Comparison of ENCODE assay signal across 15 cellular contexts in genomic region chr15:36796161-36796560, GRCh38.
DNase-seq lines count a peak whose midpoint lies in the region; ATAC-seq and TF ChIP-seq lines count a peak whose summit lies in the region.
"Had no signal": no experiment of that assay in that cellular context is flagged by ENCODE, and none has a peak within 500 bp of the region (broad histone marks: within the 10 kb centered on the region; RNA-seq: fewer than 3 reads in every experiment).

No MANE protein-coding gene starts in this region.

- H3K4me1 ChIP-seq in left ventricle myocardium inferior (peaks cover 31% of the 10 kb centered on the region), PC-3 (ENCODE audit: insufficient read depth, low read length) (peaks cover 37% of the 10 kb centered on the region)

- in situ Hi-C loops in KBM-7 (cut with MboI; ENCODE audit: low pct_unique_long_range_greater_than_20kb, low sequenced_read_pairs) = no loop called here

- H3K4me3 Mint-ChIP-seq in mesothelial cell of epicardium = no peak overlapping the region
- H3K4me3 Mint-ChIP-seq: CD14-positive monocyte; CD4-positive, alpha-beta memory T cell had no signal

- no peaks in the 10 kb centered on the region for H3K36me3 ChIP-seq in left ventricle myocardium inferior
- no peaks in the 10 kb centered on the region for H3K36me3 ChIP-seq in PC-3 (ENCODE audit: low read depth, low read length)
- H3K36me3 ChIP-seq: HAP-1 had no signal

- H3K4me3 ChIP-seq in left ventricle myocardium inferior (no peak overlapping the region), PC-3 (ENCODE audit: low read length) (no peak overlapping the region)
- H3K4me3 ChIP-seq: GM23248, HAP-1 had no signal

- TF ChIP-seq CTCF in left ventricle myocardium inferior (IDR thresholded peaks at IDR 0.05; ENCODE audit: borderline replicate concordance) = no peak
- TF ChIP-seq CTCF in PC-3 (conservative IDR thresholded peaks at IDR 0.05; ENCODE audit: low read depth, low read length) = no peak
- no peak for TF ChIP-seq CTCF in mesothelial cell of epicardium (IDR thresholded peaks at IDR 0.05; ENCODE audit: unreplicated experiment)

- peak overlapping the region; percentile 53 for H3K27ac ChIP-seq in left ventricle myocardium inferior (replicated peaks)
- no peak overlapping the region for H3K27ac ChIP-seq in PC-3 (ENCODE audit: low read length)
- H3K27ac ChIP-seq: GM23248 had no signal

- H2AFZ ChIP-seq in PC-3 (ENCODE audit: low read length) = no peak overlapping the region
- H2AFZ ChIP-seq: GM23248 had no signal

- POLR2A ChIA-PET in PC-3 (lab: Charles Lee; ENCODE audit: unreplicated experiment) = no interaction called here

- H3K4me2 ChIP-seq in PC-3 (ENCODE audit: low read length) = peak overlapping the region; percentile 43; the same call in 1 of the 2 replicates

- H3K9me3 Mint-ChIP-seq in mesothelial cell of epicardium = peaks cover 13% of the 10 kb centered on the region

- no peaks in the 10 kb centered on the region for H4K20me1 ChIP-seq in PC-3 (ENCODE audit: low read length)

- intact Hi-C loops in left ventricle myocardium inferior (cut with micrococcal nuclease) = no loop called here
- intact Hi-C loops in cardiac septum (cut with DNase I) = no loop called here
- intact Hi-C loops in PC-3 (cut with micrococcal nuclease) = loop anchor here (5.0 kb wide), 3 partner anchors 104 to 294 kb away; no protein-coding TSS in a partner anchor

- peaks cover 21% of the 10 kb centered on the region for H3K36me3 Mint-ChIP-seq in mesothelial cell of epicardium
- H3K36me3 Mint-ChIP-seq: CD14-positive monocyte had no signal

- no peaks in the 10 kb centered on the region for H3K9me2 ChIP-seq in PC-3 (replicated peaks; ENCODE audit: low read length)

- CTCF ChIA-PET in PC-3 (lab: Charles Lee) = no interaction called here

- BruUV-seq in PC-3 (replicated peaks; lab: Mats Ljungman, UMichigan) = no TSS peak

- no peak for ATAC-seq in PC-3

- no peaks in the 10 kb centered on the region for H3F3A ChIP-seq in PC-3 (ENCODE audit: low read length, unreplicated experiment)

- DNase-seq in left ventricle myocardium inferior (no peak), cardiac septum (ENCODE audit: low spot score) (no peak), PC-3 (peak; percentile 72), mesothelial cell of epicardium (ENCODE audit: low spot score in 2 of 2, unreplicated experiment in 2 of 2) (no peak), KBM-7 (no peak), C1 segment of cervical spinal cord (lab: John Stamatoyannopoulos, UW) (no peak), nucleus accumbens (lab: John Stamatoyannopoulos, UW) (no peak)
- DNase-seq: 8988T; CD4-positive, alpha-beta memory T cell; DMS153; DMS79; GDM1; GM23248 had no signal

- no peaks in the 10 kb centered on the region for H3K79me2 ChIP-seq in PC-3 (ENCODE audit: low read length)

- H3K27ac Mint-ChIP-seq in mesothelial cell of epicardium = peak overlapping the region; percentile 67
- H3K27ac Mint-ChIP-seq: CD14-positive monocyte; CD4-positive, alpha-beta memory T cell had no signal

- H3K9me3 ChIP-seq in left ventricle myocardium inferior (replicated peaks) (no peaks in the 10 kb centered on the region), PC-3 (ENCODE audit: low read length) (no peaks in the 10 kb centered on the region)
- H3K9me3 ChIP-seq: HAP-1 had no signal

- peaks cover 69% of the 10 kb centered on the region for H3K4me1 Mint-ChIP-seq in mesothelial cell of epicardium
- H3K4me1 Mint-ChIP-seq: CD14-positive monocyte; CD4-positive, alpha-beta memory T cell had no signal

- no peaks in the 10 kb centered on the region for H3K27me3 Mint-ChIP-seq in mesothelial cell of epicardium (ENCODE audit: low read depth)
- H3K27me3 Mint-ChIP-seq: CD4-positive, alpha-beta memory T cell had no signal

- H3K27me3 ChIP-seq in left ventricle myocardium inferior (ENCODE audit: low read depth) (no peaks in the 10 kb centered on the region), PC-3 (ENCODE audit: low read length) (no peaks in the 10 kb centered on the region)

- H3K9ac ChIP-seq in PC-3 (ENCODE audit: low read length) = no peak overlapping the region
- H3K9ac ChIP-seq: GM23248 had no signal
